ENCODE assay signal across 20 cellular contexts in genomic region chr4:81919810-81920209, GRCh38.
DNase-seq lines count a peak whose midpoint lies in the region; ATAC-seq, FAIRE-seq and TF ChIP-seq lines count a peak whose summit lies in the region.
"Had no signal": no experiment of that assay in that cellular context is flagged by ENCODE, and none has a peak within 500 bp of the region (broad histone marks: within the 10 kb centered on the region; RNA-seq: fewer than 3 reads in every experiment).

No MANE protein-coding gene starts in this region.

- no peaks in the 10 kb centered on the region for H3K36me3 Mint-ChIP-seq in activated CD4-positive, alpha-beta T cell treated with anti-CD3 and anti-CD28 coated beads for 36 hours (ENCODE audit: low read depth)
- H3K36me3 Mint-ChIP-seq in H9 (ENCODE audit: insufficient read depth in 1 of 3, low read depth in 3 of 3) (no peaks in the 10 kb centered on the region), WTC11 (no peaks in the 10 kb centered on the region)

- no peaks in the 10 kb centered on the region for H3K36me3 ChIP-seq in HepG2 (replicated peaks in 1 of 2; ENCODE audit: control insufficient read depth in 1 of 2, insufficient read depth in 2 of 2, low read length in 2 of 2)
- H3K36me3 ChIP-seq: BE2C, lower lobe of right lung, Peyer's patch, upper lobe of right lung had no signal

- H4K20me1 ChIP-seq in H9 (ENCODE audit: control insufficient read depth, insufficient read depth, insufficient read length) = no peaks in the 10 kb centered on the region
- no peaks in the 10 kb centered on the region for H4K20me1 ChIP-seq in HepG2 (ENCODE audit: insufficient read depth, low read length)

- no peak overlapping the region for H3K18ac ChIP-seq in H9 (ENCODE audit: insufficient read length, low read depth, low read length)

- H2BK120ac ChIP-seq in H9 (ENCODE audit: low read depth, low read length, poor library complexity, severe bottlenecking) = peak overlapping the region; percentile 67

- DNase-seq in activated CD4-positive, alpha-beta T cell treated with anti-CD3 and anti-CD28 coated beads for 36 hours = peak; percentile 33
- no peak for DNase-seq in activated CD4-positive, alpha-beta T cell treated with anti-CD3 and anti-CD28 coated beads for 4 hours
- DNase-seq in H9 (no peak), WTC11 (ENCODE audit: low spot score) (no peak), HepG2 (ENCODE audit: low spot score) (no peak), SIG-M5 treated with dmso at 0.1 percent for 504 hours (lab: John Stamatoyannopoulos, UW; ENCODE audit: unreplicated experiment) (no peak), SHP77 (lab: John Stamatoyannopoulos, UW) (no peak), H54 (ENCODE audit: insufficient read length, low spot score) (no peak)
- DNase-seq: activated CD4-positive, CD25-positive, alpha-beta regulatory T cell treated with anti-CD3 and anti-CD28 coated beads, Interleukin-2, amount 50 U/mL, for 72 hours; BE2C; lower lobe of right lung; Peyer's patch; stimulated activated CD8-positive, alpha-beta memory T cell treated with anti-CD3 and anti-CD28 coated beads, Interleukin-4, amount 100 ng/mL, for 48 hours; upper lobe of right lung had no signal

- H3K27me3 ChIP-seq in H9 (ENCODE audit: insufficient read depth, low read length) = no peaks in the 10 kb centered on the region; the same call in 1 of the 2 replicates
- no peaks in the 10 kb centered on the region for H3K27me3 ChIP-seq in HepG2 (ENCODE audit: control insufficient read depth in 1 of 2, insufficient read depth in 2 of 2, low read length in 2 of 2)
- H3K27me3 ChIP-seq: BE2C, hepatocyte, Peyer's patch, upper lobe of right lung had no signal

- no peak overlapping the region for H4K5ac ChIP-seq in H9 (ENCODE audit: insufficient read length, low read depth, low read length)

- H3K79me2 ChIP-seq in H9 (ENCODE audit: insufficient read depth, low read length) (no peaks in the 10 kb centered on the region), HepG2 (ENCODE audit: insufficient read depth, low read length) (no peaks in the 10 kb centered on the region)
- H3K79me2 ChIP-seq: hepatocyte had no signal

- in situ Hi-C loops in HepG2 (cut with HindIII; ENCODE audit: extremely low pct_ligation_motif_present, low pct_unique_long_range_greater_than_20kb) = no loop called here

- H3K4me1 Mint-ChIP-seq in activated CD4-positive, alpha-beta T cell treated with anti-CD3 and anti-CD28 coated beads for 36 hours = peaks cover 11% of the 10 kb centered on the region
- H3K4me1 Mint-ChIP-seq in H9 (no peaks in the 10 kb centered on the region), WTC11 (no peaks in the 10 kb centered on the region)
- H3K4me1 Mint-ChIP-seq: neural crest cell had no signal

- H3K27ac Mint-ChIP-seq in activated CD4-positive, alpha-beta T cell treated with anti-CD3 and anti-CD28 coated beads for 36 hours = no peak overlapping the region
- H3K27ac Mint-ChIP-seq in H9 (no peak overlapping the region), WTC11 (no peak overlapping the region)

- no peak overlapping the region for H3K4ac ChIP-seq in H9 (ENCODE audit: low read depth, low read length)

- H3K9ac ChIP-seq in H9 (ENCODE audit: extremely low read depth, insufficient read length, low read length) (no peak overlapping the region), HepG2 (ENCODE audit: insufficient read depth, low read depth, low read length) (no peak overlapping the region)

- no peak overlapping the region for H3K27ac ChIP-seq in H9 (ENCODE audit: insufficient read length, low read depth, low read length)
- H3K27ac ChIP-seq in HepG2 (ENCODE audit: extremely low read length, insufficient read depth, low read length) = no peak overlapping the region
- H3K27ac ChIP-seq: hepatocyte, lower lobe of right lung, Peyer's patch, upper lobe of right lung had no signal

- H3K4me2 ChIP-seq in H9 (ENCODE audit: insufficient read depth, insufficient read length, low read length) = no peak overlapping the region
- H3K4me2 ChIP-seq in HepG2 (ENCODE audit: low read depth, low read length) = no peak overlapping the region
- H3K4me2 ChIP-seq: hepatocyte had no signal

- intact Hi-C loops in activated CD4-positive, alpha-beta T cell treated with anti-CD3 and anti-CD28 coated beads for 36 hours (cut with DNase I, micrococcal nuclease) = loop anchor here in 1 of 2 experiments (10.0 kb wide), 1 partner anchor 455 kb away; no protein-coding TSS in a partner anchor
- intact Hi-C loops in HepG2 (cut with micrococcal nuclease; ENCODE audit: unreplicated experiment) = loop anchor here (1.0 to 10.0 kb wide), 3 partner anchors 122 to 453 kb away; no protein-coding TSS in a partner anchor

- CTCF ChIA-PET in activated CD4-positive, alpha-beta T cell treated with anti-CD3 and anti-CD28 coated beads for 36 hours (lab: Charles Lee) = interaction anchor here (0.6 to 1.3 kb wide), 6 partner anchors 14 to 822 kb away, joined by 3 read pairs; no protein-coding TSS in a partner anchor
- CTCF ChIA-PET in WTC11 (lab: Charles Lee) (interaction anchor here (0.6 to 1.8 kb wide), 17 partner anchors 10 to 513 kb away, joined by 3 to 9 read pairs (median 4); partner anchors contain the start of gene RASGEF1B), HepG2 (lab: Yijun Ruan, JAX; ENCODE audit: low intra/inter-chr PET ratio, low total read pairs) (interaction anchor here (1.3 kb wide), 1 partner anchor 514 kb away, joined by 4 read pairs; no protein-coding TSS in a partner anchor)

- H4K8ac ChIP-seq in H9 (replicated peaks; ENCODE audit: insufficient read length, low read depth, low read length) = no peak overlapping the region

- H3K9me3 Mint-ChIP-seq in activated CD4-positive, alpha-beta T cell treated with anti-CD3 and anti-CD28 coated beads for 36 hours (ENCODE audit: low read depth) = no peaks in the 10 kb centered on the region
- H3K9me3 Mint-ChIP-seq in H9 (no peaks in the 10 kb centered on the region), WTC11 (no peaks in the 10 kb centered on the region)
- H3K9me3 Mint-ChIP-seq: neural crest cell had no signal

- no peak overlapping the region for H3T11ph ChIP-seq in H9 (ENCODE audit: low read length)

- no peak overlapping the region for H2BK20ac ChIP-seq in H9 (ENCODE audit: low read depth, low read length, poor library complexity, severe bottlenecking)

- no peak overlapping the region for H3K4me3 Mint-ChIP-seq in activated CD4-positive, alpha-beta T cell treated with anti-CD3 and anti-CD28 coated beads for 36 hours
- H3K4me3 Mint-ChIP-seq in H9 (no peak overlapping the region), WTC11 (no peak overlapping the region)
- H3K4me3 Mint-ChIP-seq: neural crest cell had no signal

- H3K4me1 ChIP-seq in H9 (ENCODE audit: insufficient read depth, low read length) (no peaks in the 10 kb centered on the region), HepG2 (ENCODE audit: insufficient read depth, low read length) (no peaks in the 10 kb centered on the region)
- H3K4me1 ChIP-seq: BE2C, lower lobe of right lung, Peyer's patch, upper lobe of right lung had no signal

- ATAC-seq in activated CD4-positive, alpha-beta T cell treated with anti-CD3 and anti-CD28 coated beads for 36 hours = no peak
- ATAC-seq in WTC11 (peak; percentile 34; the same call in 1 of the 2 replicates), HepG2 (peak; percentile 49; the same call in 2 of the 3 replicates)
- ATAC-seq: lower lobe of right lung had no signal

- no peak overlapping the region for H2BK15ac ChIP-seq in H9 (ENCODE audit: low read depth, low read length)

- TF ChIP-seq POLR2A in HepG2 (IDR thresholded peaks at IDR 0.05; ENCODE audit: insufficient read depth in 1 of 2, low read depth in 2 of 2, low read length in 2 of 2) (no peak), H54 (IDR thresholded peaks at IDR 0.05; ENCODE audit: low read depth, low read length) (no peak)

- H4K91ac ChIP-seq in H9 (ENCODE audit: insufficient read length, low read depth, low read length) = no peak overlapping the region

- H3K27me3 Mint-ChIP-seq in activated CD4-positive, alpha-beta T cell treated with anti-CD3 and anti-CD28 coated beads for 36 hours = peaks cover 4% of the 10 kb centered on the region
- no peaks in the 10 kb centered on the region for H3K27me3 Mint-ChIP-seq in H9 (ENCODE audit: low read depth)
- no peaks in the 10 kb centered on the region for H3K27me3 Mint-ChIP-seq in WTC11 (ENCODE audit: low read depth)

- no peak overlapping the region for H3K56ac ChIP-seq in H9 (ENCODE audit: insufficient read length, low read depth, low read length)

- H3K23me2 ChIP-seq in H9 (ENCODE audit: insufficient read length, low read depth, low read length, poor library complexity, severe bottlenecking) = no peaks in the 10 kb centered on the region

- no peak overlapping the region for H2BK12ac ChIP-seq in H9 (ENCODE audit: insufficient read length, low read depth, low read length)

- no peak for TF ChIP-seq RAD21 in HepG2 (CRISPR knock-in tag; IDR thresholded peaks at IDR 0.05)

- H3K14ac ChIP-seq in H9 (ENCODE audit: insufficient read depth, low read length) = no peak overlapping the region; the same call in 1 of the 2 replicates

- no peak overlapping the region for H2AK5ac ChIP-seq in H9 (ENCODE audit: insufficient read length, low read length)

- no peak overlapping the region for H2BK5ac ChIP-seq in H9 (ENCODE audit: insufficient read length, low read length)

- no CpG with 5 or more reads among the region's 1 CpG for WGBS in H9 (ENCODE audit: extremely low coverage, insufficient read length, low lambda C conversion rate)
- WGBS in HepG2 (ENCODE audit: low lambda C conversion rate) = no CpG with 5 or more reads among the region's 1 CpG

- H2AFZ ChIP-seq in H9 (ENCODE audit: low read length) (no peak overlapping the region), HepG2 (ENCODE audit: low read length) (no peak overlapping the region)
- H2AFZ ChIP-seq: hepatocyte had no signal

- FAIRE-seq in HepG2 (lab: Jason Lieb, UNC) (no peak), H54 (lab: Jason Lieb, UNC) (no peak)
- FAIRE-seq: A204.1, frontal cortex, HTR-8/SVneo had no signal

- no peak for TF ChIP-seq CTCF in H9 (conservative IDR thresholded peaks at IDR 0.05)
- no peak for TF ChIP-seq CTCF in WTC11 (IDR thresholded peaks at IDR 0.05)
- no peak for TF ChIP-seq CTCF in HepG2 (CRISPR knock-in tag; IDR thresholded peaks at IDR 0.05)

- H3K4me3 ChIP-seq in HepG2 (replicated peaks in 1 of 3; ENCODE audit: insufficient read depth in 1 of 3, low read depth in 2 of 3, low read length in 3 of 3) = no peak overlapping the region
- H3K4me3 ChIP-seq: hepatocyte, lower lobe of right lung, Peyer's patch, upper lobe of right lung had no signal

- H3K9me3 ChIP-seq in H9 (ENCODE audit: control insufficient read depth, low read depth, low read length) (no peaks in the 10 kb centered on the region), HepG2 (ENCODE audit: low read length) (no peaks in the 10 kb centered on the region)
- H3K9me3 ChIP-seq: BE2C, Caco-2, lower lobe of right lung, Peyer's patch, upper lobe of right lung had no signal

- H3K23ac ChIP-seq in H9 (ENCODE audit: insufficient read length, low read depth, low read length) = no peak overlapping the region

- no TSS peak for BruUV-seq in HepG2 (replicated peaks; lab: Mats Ljungman, UMichigan)

- no peaks in the 10 kb centered on the region for H3K79me1 ChIP-seq in H9 (ENCODE audit: insufficient read depth, low read depth, low read length, poor library complexity, severe bottlenecking)

- no peak for TF ChIP-seq EP300 in HepG2 (IDR thresholded peaks at IDR 0.05; ENCODE audit: low read depth in 2 of 2, low read length in 2 of 2)
- no peak for TF ChIP-seq EP300 in HepG2 (CRISPR knock-in tag; IDR thresholded peaks at IDR 0.05; ENCODE audit: borderline replicate concordance)

- POLR2A ChIA-PET in activated CD4-positive, alpha-beta T cell treated with anti-CD3 and anti-CD28 coated beads for 36 hours (lab: Charles Lee) = no interaction called here
- POLR2A ChIA-PET in WTC11 (lab: Charles Lee) = no interaction called here
- POLR2A ChIA-PET in HepG2 (lab: Yijun Ruan, JAX) = no interaction called here
